ENCODE assay signal across 8 cellular contexts in genomic region chr6:109690373-109690739, GRCh38. TPM values are rescaled to one million over a fixed set of nuclear protein-coding genes. Genes with fewer than 3 reads are reported as not detected.
DNase-seq lines count a peak whose midpoint lies in the region; ATAC-seq, FAIRE-seq and TF ChIP-seq lines count a peak whose summit lies in the region.

No MANE protein-coding gene starts in this region.

- H3K27me3 ChIP-seq in endothelial cell of umbilical vein (ENCODE audit: control insufficient read depth in 2 of 2, insufficient read depth in 2 of 2, low read length in 2 of 2) (no peaks in the 10 kb centered on the region), muscle layer of duodenum (ENCODE audit: low read depth, low read length) (no peaks in the 10 kb centered on the region)

- intact Hi-C loops in endothelial cell of umbilical vein (cut with micrococcal nuclease) = loop anchor here (2.0 to 10.0 kb wide), 3 partner anchors 208 to 506 kb away; partner anchors contain the start of genes CD164 and ZBTB24

- peak overlapping the region; percentile 88 for H3K9ac ChIP-seq in endothelial cell of umbilical vein (replicated peaks; ENCODE audit: extremely low read depth, insufficient read depth, low read length)

- no peak for TF ChIP-seq CTCF in endothelial cell of umbilical vein (IDR thresholded peaks at IDR 0.05; ENCODE audit: extremely low read depth in 1 of 2, insufficient read depth in 1 of 2, low read depth in 1 of 2, low read length in 2 of 2)

- no peaks in the 10 kb centered on the region for H4K20me1 ChIP-seq in endothelial cell of umbilical vein (replicated peaks; ENCODE audit: control insufficient read depth, extremely low read depth, insufficient read depth, low read length)

- CTCF ChIA-PET in endothelial cell of umbilical vein (lab: Charles Lee) = interaction anchor here (2.9 kb wide), 1 partner anchor 94 kb away, joined by 31 read pairs; no protein-coding TSS in a partner anchor

- H3K4me1 ChIP-seq in endothelial cell of umbilical vein (ENCODE audit: control insufficient read depth, extremely low read depth, insufficient read depth, low read length) = peaks cover 10% of the 10 kb centered on the region
- peaks cover 0 to 24% of the 10 kb centered on the region in 2 donors for H3K4me1 ChIP-seq in muscle layer of duodenum (ENCODE audit: control insufficient read depth in 1 of 2, insufficient read depth in 2 of 2, low read length in 2 of 2)

- peak; percentile 46 for ATAC-seq in HG03045 (IDR thresholded peaks at IDR 0.05; ENCODE audit: unreplicated experiment)

- no peaks in the 10 kb centered on the region for H3K36me3 ChIP-seq in endothelial cell of umbilical vein (ENCODE audit: control insufficient read depth in 2 of 2, extremely low read depth in 1 of 2, insufficient read depth in 2 of 2, low read length in 2 of 2)
- H3K36me3 ChIP-seq in muscle layer of duodenum (ENCODE audit: control insufficient read depth in 1 of 2, insufficient read depth in 2 of 2, low read length in 2 of 2) = no peaks in the 10 kb centered on the region

- DNase-seq in NCI-H510A (lab: John Stamatoyannopoulos, UW) = peak; percentile 7
- DNase-seq in NCI-H510A treated with DMSO at 0.1 percent for 48 hours (lab: John Stamatoyannopoulos, UW) = no peak
- peak; percentile 86 for DNase-seq in NCI-H345 (lab: John Stamatoyannopoulos, UW)
- DNase-seq in activated CD8-positive, alpha-beta memory T cell treated with anti-CD3 and anti-CD28 coated beads, Interleukin-2, amount 50 U/mL, for 48 hours = peak; percentile 81
- DNase-seq in endothelial cell of umbilical vein (ENCODE audit: low read depth, low spot score) = no peak
- peak; percentile 59 for DNase-seq in stimulated activated naive CD4-positive, alpha-beta T cell treated with Interleukin-2 at 50 U/mL for 16 hours (lab: John Stamatoyannopoulos, UW)

- TF ChIP-seq POLR2A in endothelial cell of umbilical vein (IDR thresholded peaks at IDR 0.05; ENCODE audit: low read depth, low read length) = no peak

- dilution Hi-C loops in endothelial cell of umbilical vein (cut with MboI; ENCODE audit: extremely low pct_ligation_motif_present, low sequenced_read_pairs) = no loop called here

- H3K27ac ChIP-seq in endothelial cell of umbilical vein (ENCODE audit: insufficient read depth, low read depth, low read length) (peak overlapping the region; percentile 73), muscle layer of duodenum (ENCODE audit: low read length) (peak overlapping the region; percentile 97)

- POLR2A ChIA-PET in endothelial cell of umbilical vein (lab: Charles Lee) = no interaction called here

- H3K4me2 ChIP-seq in endothelial cell of umbilical vein (ENCODE audit: insufficient read depth, low read length) = peak overlapping the region; percentile 87

- H2AFZ ChIP-seq in endothelial cell of umbilical vein (ENCODE audit: low read depth, low read length) = peak overlapping the region; percentile 91

- BruUV-seq in endothelial cell of umbilical vein (replicated peaks; lab: Mats Ljungman, UMichigan) = no TSS peak

- no peak for FAIRE-seq in endothelial cell of umbilical vein (lab: Jason Lieb, UNC)

- H3K9me1 ChIP-seq in endothelial cell of umbilical vein (replicated peaks; ENCODE audit: control insufficient read depth, extremely low read depth, insufficient read depth, low read length) = no peaks in the 10 kb centered on the region

- H3K9me3 ChIP-seq in endothelial cell of umbilical vein (replicated peaks; ENCODE audit: control insufficient read depth, insufficient read depth, low read length) (no peaks in the 10 kb centered on the region), muscle layer of duodenum (ENCODE audit: control insufficient read depth in 1 of 2, low read length in 2 of 2) (no peaks in the 10 kb centered on the region)

- H3K79me2 ChIP-seq in endothelial cell of umbilical vein (ENCODE audit: control insufficient read depth, insufficient read depth, low read length) = no peaks in the 10 kb centered on the region

- H3K4me3 ChIP-seq in endothelial cell of umbilical vein (replicated peaks in 1 of 3; ENCODE audit: insufficient read depth in 1 of 3, low read depth in 1 of 3, low read length in 3 of 3) (peak overlapping the region; percentile 54 to 89 (median 55)), muscle layer of duodenum (ENCODE audit: low read depth in 1 of 2, low read length in 2 of 2) (peak overlapping the region; percentile 97 to 100)

TF ChIP-seq in endothelial cell of umbilical vein, 7 proteins besides CTCF, POLR2A, EP300 and RAD21:
- TF ChIP-seq JUN (IDR thresholded peaks at IDR 0.05; ENCODE audit: borderline replicate concordance, insufficient read depth, insufficient read length, low read depth) = no peak

RNA-seq across cellular contexts. Expression of gene AK9, which starts 0.6 kb away (rescaled TPM):
- total RNA-seq in endothelial cell of umbilical vein = 3.2 and 4.0 TPM in 2 replicates
- 1.2 and 1.4 TPM in 2 replicates for polyA plus RNA-seq in endothelial cell of umbilical vein
- 1.7 TPM in 2 replicates for polyA plus RNA-seq in endothelial cell of umbilical vein (2011; cell fraction: cytosol; rRNA removed)
- 5.6 and 6.0 TPM in 2 replicates for polyA plus RNA-seq in endothelial cell of umbilical vein (2011; cell fraction: nucleus; rRNA removed)
- polyA plus RNA-seq in endothelial cell of umbilical vein (2012) = 2.7 and 5.0 TPM in 2 replicates
- 2.4 and 3.3 TPM in 2 replicates for polyA minus RNA-seq in endothelial cell of umbilical vein
- 1.4 TPM for polyA minus RNA-seq in endothelial cell of umbilical vein (2011; cell fraction: cytosol; rRNA and poly(A)+ RNA removed)
- 7.4 and 8.6 TPM in 2 replicates for polyA minus RNA-seq in endothelial cell of umbilical vein (2011; cell fraction: nucleus; rRNA and poly(A)+ RNA removed)

RNA-seq across cellular contexts. Expression of gene FIG4, which starts 0.7 kb away (rescaled TPM):
- 11.5 and 12.2 TPM in 2 replicates for total RNA-seq in endothelial cell of umbilical vein
- polyA plus RNA-seq in endothelial cell of umbilical vein = 5.7 and 7.9 TPM in 2 replicates
- polyA plus RNA-seq in endothelial cell of umbilical vein (2011; cell fraction: cytosol; rRNA removed) = 7.6 and 8.7 TPM in 2 replicates
- 13.1 and 15.2 TPM in 2 replicates for polyA plus RNA-seq in endothelial cell of umbilical vein (2011; cell fraction: nucleus; rRNA removed)
- 10.0 and 16.2 TPM in 2 replicates for polyA plus RNA-seq in endothelial cell of umbilical vein (2012)
- 9.7 and 12.0 TPM in 2 replicates for polyA minus RNA-seq in endothelial cell of umbilical vein
- 5.1 TPM for polyA minus RNA-seq in endothelial cell of umbilical vein (2011; cell fraction: cytosol; rRNA and poly(A)+ RNA removed)
- polyA minus RNA-seq in endothelial cell of umbilical vein (2011; cell fraction: nucleus; rRNA and poly(A)+ RNA removed) = 11.3 and 18.2 TPM in 2 replicates

Comparison
In these comparisons a context has a peak if more than half of its experiments do, and no peak if none do; other contexts are left out.
1. DNase-seq: peak in NCI-H510A (single experiment), NCI-H345 (single experiment), activated CD8-positive, alpha-beta memory T cell treated with anti-CD3 and anti-CD28 coated beads, Interleukin-2, amount 50 U/mL, for 48 hours (single experiment) and stimulated activated naive CD4-positive, alpha-beta T cell treated with Interleukin-2 at 50 U/mL for 16 hours (single experiment); none in NCI-H510A treated with DMSO at 0.1 percent for 48 hours (single experiment) and endothelial cell of umbilical vein (single experiment).